Comparison of ENCODE assay signal across 1 cellular context in the genomic region with DNA sequence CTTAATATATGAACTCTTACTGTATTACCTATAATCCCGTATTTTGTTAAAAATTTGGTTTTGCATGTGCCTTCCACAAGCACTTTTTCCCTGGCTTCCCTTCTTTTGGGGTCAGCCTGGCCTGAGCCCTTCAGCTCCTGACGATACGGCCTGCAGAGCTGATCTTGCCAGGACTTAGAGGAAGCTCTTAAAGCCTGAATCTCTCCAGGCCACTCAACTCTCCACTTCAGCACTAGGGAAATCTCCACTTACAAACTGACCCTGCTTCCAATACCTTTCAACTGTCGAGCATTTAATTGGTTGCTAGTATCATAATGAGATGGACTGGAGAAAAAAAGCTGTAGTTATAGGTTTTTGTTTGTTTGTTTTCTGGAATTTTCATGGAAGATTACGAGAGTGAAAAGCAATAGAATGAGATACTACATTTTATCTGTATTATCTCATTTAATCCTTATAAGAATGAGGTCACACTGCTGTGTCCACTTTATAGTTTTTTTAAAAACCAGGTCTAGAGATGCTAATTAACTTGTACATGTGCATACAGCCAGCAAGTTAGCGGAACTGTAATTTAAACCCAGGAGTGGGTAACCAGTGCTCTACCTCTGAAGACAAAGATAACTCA.
TF ChIP-seq lines count a peak whose summit lies in the region.

No MANE protein-coding gene starts in this region.

TF ChIP-seq in HEK293, 187 proteins besides CTCF, POLR2A, EP300 and RAD21:
- TF ChIP-seq ZNF664 (tag by site-specific recombination; IDR thresholded peaks at IDR 0.05), result peak; percentile 91
- TF ChIP-seq, protein P1, sequence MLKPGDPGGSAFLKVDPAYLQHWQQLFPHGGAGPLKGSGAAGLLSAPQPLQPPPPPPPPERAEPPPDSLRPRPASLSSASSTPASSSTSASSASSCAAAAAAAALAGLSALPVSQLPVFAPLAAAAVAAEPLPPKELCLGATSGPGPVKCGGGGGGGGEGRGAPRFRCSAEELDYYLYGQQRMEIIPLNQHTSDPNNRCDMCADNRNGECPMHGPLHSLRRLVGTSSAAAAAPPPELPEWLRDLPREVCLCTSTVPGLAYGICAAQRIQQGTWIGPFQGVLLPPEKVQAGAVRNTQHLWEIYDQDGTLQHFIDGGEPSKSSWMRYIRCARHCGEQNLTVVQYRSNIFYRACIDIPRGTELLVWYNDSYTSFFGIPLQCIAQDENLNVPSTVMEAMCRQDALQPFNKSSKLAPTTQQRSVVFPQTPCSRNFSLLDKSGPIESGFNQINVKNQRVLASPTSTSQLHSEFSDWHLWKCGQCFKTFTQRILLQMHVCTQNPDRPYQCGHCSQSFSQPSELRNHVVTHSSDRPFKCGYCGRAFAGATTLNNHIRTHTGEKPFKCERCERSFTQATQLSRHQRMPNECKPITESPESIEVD (tag by site-specific recombination; IDR thresholded peaks at IDR 0.05), result peak; percentile 11; the same call in 1 of the 2 replicates
- TF ChIP-seq, protein P2, sequence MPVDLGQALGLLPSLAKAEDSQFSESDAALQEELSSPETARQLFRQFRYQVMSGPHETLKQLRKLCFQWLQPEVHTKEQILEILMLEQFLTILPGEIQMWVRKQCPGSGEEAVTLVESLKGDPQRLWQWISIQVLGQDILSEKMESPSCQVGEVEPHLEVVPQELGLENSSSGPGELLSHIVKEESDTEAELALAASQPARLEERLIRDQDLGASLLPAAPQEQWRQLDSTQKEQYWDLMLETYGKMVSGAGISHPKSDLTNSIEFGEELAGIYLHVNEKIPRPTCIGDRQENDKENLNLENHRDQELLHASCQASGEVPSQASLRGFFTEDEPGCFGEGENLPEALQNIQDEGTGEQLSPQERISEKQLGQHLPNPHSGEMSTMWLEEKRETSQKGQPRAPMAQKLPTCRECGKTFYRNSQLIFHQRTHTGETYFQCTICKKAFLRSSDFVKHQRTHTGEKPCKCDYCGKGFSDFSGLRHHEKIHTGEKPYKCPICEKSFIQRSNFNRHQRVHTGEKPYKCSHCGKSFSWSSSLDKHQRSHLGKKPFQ (tag by site-specific recombination; IDR thresholded peaks at IDR 0.05), result no peak
TF ChIP-seq in HEK293: peak in this region for 2.
